17 cellular contexts compared by ENCODE assay signal in the genomic region with DNA sequence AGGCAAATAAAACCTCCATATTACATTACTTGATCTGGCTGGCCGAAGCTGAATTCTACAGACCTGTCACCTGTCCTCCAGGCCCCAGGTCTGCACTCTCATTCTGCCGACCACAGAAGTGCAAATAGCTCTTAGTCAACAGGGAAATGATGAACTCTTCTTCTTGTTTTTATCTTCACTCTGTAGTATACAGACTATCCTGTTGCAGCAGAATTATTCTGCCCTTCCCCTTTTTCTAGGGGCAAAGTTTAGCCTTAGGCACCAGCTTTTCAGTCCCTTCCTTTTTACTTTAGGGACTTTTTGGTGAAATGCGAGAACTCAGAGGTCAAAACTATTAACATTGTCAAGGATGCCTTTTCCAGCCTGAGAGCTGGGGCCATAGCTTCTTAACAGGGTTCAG.
DNase-seq lines count a peak whose midpoint lies in the region; ATAC-seq and TF ChIP-seq lines count a peak whose summit lies in the region.
"Had no signal": no experiment of that assay in that cellular context is flagged by ENCODE, and none has a peak within 500 bp of the region (broad histone marks: within the 10 kb centered on the region; RNA-seq: fewer than 3 reads in every experiment).

No MANE protein-coding gene starts in this region.

- H2AFZ ChIP-seq in GM23248, result no peak overlapping the region

- H4K20me1 ChIP-seq in GM23248 (ENCODE audit: insufficient read depth), result no peaks in the 10 kb centered on the region

- H3K27me3 ChIP-seq in GM23248 (replicated peaks; ENCODE audit: insufficient read depth), result no peaks in the 10 kb centered on the region
- H3K27me3 ChIP-seq in endodermal cell (ENCODE audit: control insufficient read depth, insufficient read depth, low read length, poor library complexity, severe bottlenecking), result no peaks in the 10 kb centered on the region
- H3K27me3 ChIP-seq: breast epithelium, MG63, vagina had no signal

- H3K4me1 ChIP-seq in GM23248 (ENCODE audit: insufficient read depth) (no peaks in the 10 kb centered on the region), endodermal cell (ENCODE audit: control insufficient read depth, insufficient read depth, low read length) (no peaks in the 10 kb centered on the region)
- H3K4me1 ChIP-seq: breast epithelium, vagina had no signal

- no peak overlapping the region for H3K4me2 ChIP-seq in GM23248 (ENCODE audit: unreplicated experiment)

- 60 to 61% methylated on average over 3 of the region's 3 CpGs for WGBS in GM23248 (ENCODE audit: low coverage in 1 of 2, low lambda C conversion rate in 2 of 2, missing lambda C conversion rate in 2 of 2), 2 experiments
- 85 to 86% methylated on average over 2 to 3 of the region's 3 CpGs for WGBS in endodermal cell (ENCODE audit: insufficient coverage in 1 of 2, insufficient read length in 1 of 2), 2 experiments

- no peak overlapping the region for H3K9ac ChIP-seq in GM23248
- H3K9ac ChIP-seq in endodermal cell (ENCODE audit: extremely low read depth, low read length, poor library complexity, severe bottlenecking), result no peak overlapping the region

- H3K79me2 ChIP-seq in GM23248 (ENCODE audit: insufficient read depth), result no peaks in the 10 kb centered on the region

- no peaks in the 10 kb centered on the region for H3K27me3 Mint-ChIP-seq in endodermal cell (ENCODE audit: insufficient read depth)
- H3K27me3 Mint-ChIP-seq: activated B cell treated with CpG ODN at 0.5 μM for 24 hours; activated naive CD4-positive, alpha-beta T cell treated with anti-CD3 and anti-CD28 coated beads, Interleukin-2, amount 50 U/mL, for 24 hours had no signal

- H3K9me3 ChIP-seq in GM23248 (ENCODE audit: low read depth) (no peaks in the 10 kb centered on the region), endodermal cell (ENCODE audit: control insufficient read depth, low read length) (no peaks in the 10 kb centered on the region)
- H3K9me3 ChIP-seq: breast epithelium, MG63, vagina had no signal

- H3K4me3 Mint-ChIP-seq in endodermal cell, result no peak overlapping the region
- H3K4me3 Mint-ChIP-seq: activated B cell treated with CpG ODN at 0.5 μM for 24 hours; activated naive CD4-positive, alpha-beta T cell treated with anti-CD3 and anti-CD28 coated beads, Interleukin-2, amount 50 U/mL, for 24 hours; B cell; H9 had no signal

- H3K27ac ChIP-seq in GM23248 (no peak overlapping the region), endodermal cell (ENCODE audit: low read depth, low read length) (no peak overlapping the region)
- H3K27ac ChIP-seq: vagina had no signal

- H3F3A ChIP-seq in GM23248 (ENCODE audit: insufficient read depth), result no peaks in the 10 kb centered on the region

- DNase-seq in COLO668 (lab: John Stamatoyannopoulos, UW; ENCODE audit: unreplicated experiment), result peak; percentile 85
- peak; percentile 47 for DNase-seq in NCI-H510A (lab: John Stamatoyannopoulos, UW)
- peak; percentile 12 for DNase-seq in kidney tubule cell (ENCODE audit: low spot score)
- DNase-seq in GM23248, result no peak
- DNase-seq in D341Med (ENCODE audit: low spot score), result no peak
- no peak for DNase-seq in endodermal cell
- no peak for DNase-seq in T-helper 9 cell
- DNase-seq: activated B cell treated with CpG ODN at 0.5 μM for 24 hours; EL; H9; MG63; stimulated activated CD4-positive, alpha-beta T cell treated with anti-CD3 and anti-CD28 coated beads, Interleukin-1b, Interleukin-23, amount 100 ng/mL, for 48 hours had no signal

- peak; percentile 60 for ATAC-seq in GM18511 (IDR thresholded peaks at IDR 0.05; ENCODE audit: unreplicated experiment)

- H3K4me3 ChIP-seq in GM23248 (no peak overlapping the region), endodermal cell (ENCODE audit: low read length) (no peak overlapping the region)
- H3K4me3 ChIP-seq: breast epithelium, MG63, vagina had no signal

- in situ Hi-C loops in GM23248 (cut with MboI), result no loop called here

- H3K27ac Mint-ChIP-seq in endodermal cell, result no peak overlapping the region
- H3K27ac Mint-ChIP-seq: activated B cell treated with CpG ODN at 0.5 μM for 24 hours; activated naive CD4-positive, alpha-beta T cell treated with anti-CD3 and anti-CD28 coated beads, Interleukin-2, amount 50 U/mL, for 24 hours; B cell had no signal

- no peaks in the 10 kb centered on the region for H3K36me3 Mint-ChIP-seq in endodermal cell (ENCODE audit: low read depth)
- H3K36me3 Mint-ChIP-seq: activated naive CD4-positive, alpha-beta T cell treated with anti-CD3 and anti-CD28 coated beads, Interleukin-2, amount 50 U/mL, for 24 hours had no signal

- H3K36me3 ChIP-seq in GM23248 (ENCODE audit: low read depth), result no peaks in the 10 kb centered on the region
- H3K36me3 ChIP-seq in endodermal cell (ENCODE audit: control insufficient read depth, insufficient read depth, low read length), result no peaks in the 10 kb centered on the region
- H3K36me3 ChIP-seq: breast epithelium, MG63, vagina had no signal

- H3K4me1 Mint-ChIP-seq in endodermal cell, result peaks cover 10% of the 10 kb centered on the region

- no peak for TF ChIP-seq CTCF in endodermal cell (conservative IDR thresholded peaks at IDR 0.05)

- no peaks in the 10 kb centered on the region for H3K9me2 ChIP-seq in GM23248 (ENCODE audit: insufficient read depth)

- H3K9me3 Mint-ChIP-seq in endodermal cell, result no peaks in the 10 kb centered on the region
- H3K9me3 Mint-ChIP-seq: activated B cell treated with CpG ODN at 0.5 μM for 24 hours; activated naive CD4-positive, alpha-beta T cell treated with anti-CD3 and anti-CD28 coated beads, Interleukin-2, amount 50 U/mL, for 24 hours; H9 had no signal

Comparison
In these comparisons a context has a peak if more than half of its experiments do, and no peak if none do; other contexts are left out.
1. DNase-seq: peak in COLO668 (single experiment), NCI-H510A (single experiment) and kidney tubule cell (single experiment); none in GM23248 (single experiment), D341Med (single experiment), endodermal cell (single experiment) and T-helper 9 cell (single experiment).